In the genomic region with DNA sequence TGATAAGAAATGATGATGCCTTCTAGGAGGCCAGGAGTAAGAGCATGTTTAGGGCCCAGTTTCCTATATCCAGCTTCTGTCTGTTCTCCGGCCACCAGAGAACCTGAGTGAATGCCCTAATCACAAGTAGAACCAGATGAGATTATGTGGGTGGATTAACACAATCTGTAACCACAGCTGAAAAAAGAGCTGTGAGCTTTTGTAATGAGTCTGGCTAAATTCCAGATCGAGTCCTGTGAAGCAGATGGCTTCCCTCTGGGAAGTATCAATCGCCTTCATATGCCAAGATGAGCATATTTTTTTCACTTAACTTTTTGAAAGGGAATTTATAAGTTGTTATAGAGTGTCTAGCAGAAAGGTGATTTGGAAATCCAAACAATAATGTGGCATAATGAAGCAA, we compare ENCODE assay signal across 12 cellular contexts.
DNase-seq lines count a peak whose midpoint lies in the region; ATAC-seq, FAIRE-seq and TF ChIP-seq lines count a peak whose summit lies in the region.
"Had no signal": no experiment of that assay in that cellular context is flagged by ENCODE, and none has a peak within 500 bp of the region (broad histone marks: within the 10 kb centered on the region; RNA-seq: fewer than 3 reads in every experiment).

No MANE protein-coding gene starts in this region.

- TF ChIP-seq EP300 in stomach (IDR thresholded peaks at IDR 0.05): no peak

- no peak for TF ChIP-seq POLR2A in stomach (IDR thresholded peaks at IDR 0.05)

- peak; percentile 87 for FAIRE-seq in D721Med (lab: Jason Lieb, UNC)
- FAIRE-seq: TTC549 had no signal

- peaks cover 3% of the 10 kb centered on the region for H3K9me3 ChIP-seq in WERI-Rb-1 (ENCODE audit: severe bottlenecking)
- H3K9me3 ChIP-seq in stomach: no peaks in the 10 kb centered on the region
- H3K9me3 ChIP-seq: Peyer's patch had no signal

- H3K4me1 Mint-ChIP-seq in activated CD8-positive, alpha-beta memory T cell treated with anti-CD3 and anti-CD28 coated beads, Interleukin-2, amount 10 ng/mL, durations not matched to agents 7 days and 5 days: no peaks in the 10 kb centered on the region
- H3K4me1 Mint-ChIP-seq: memory B cell had no signal

- H3K27ac ChIP-seq in WERI-Rb-1: no peak overlapping the region
- H3K27ac ChIP-seq in stomach: peak overlapping the region in 1 of 5 donors; percentile 10
- H3K27ac ChIP-seq: Peyer's patch had no signal

- H3K36me3 ChIP-seq in WERI-Rb-1 (peaks cover 8% of the 10 kb centered on the region), stomach (peaks cover 0 to 38% (median 24%) of the 10 kb centered on the region in 4 donors)

- H3K27me3 ChIP-seq in WERI-Rb-1 (ENCODE audit: insufficient read depth, low read depth, severe bottlenecking) (no peaks in the 10 kb centered on the region), stomach (no peaks in the 10 kb centered on the region)
- H3K27me3 ChIP-seq: Peyer's patch had no signal

- peak; percentile 26 for DNase-seq in D721Med (ENCODE audit: insufficient read length, low spot score)
- peak; percentile 37 for DNase-seq in NCI-H1092 treated with DMSO at 0.1 percent for 48 hours (lab: John Stamatoyannopoulos, UW)
- DNase-seq in WERI-Rb-1: peak; percentile 35
- DNase-seq in left lobe of liver (ENCODE audit: low spot score): no peak
- DNase-seq in stomach: no peak
- no peak for DNase-seq in activated CD8-positive, alpha-beta memory T cell treated with anti-CD3 and anti-CD28 coated beads, Interleukin-2, amount 10 ng/mL, durations not matched to agents 7 days and 5 days
- no peak for DNase-seq in foreskin melanocyte
- DNase-seq: NCI-H1436, Peyer's patch had no signal

- WGBS in stomach, 5 donors: 29 to 57% (median 41%) methylated on average over 3 of the region's 3 CpGs

- H3K4me3 ChIP-seq in WERI-Rb-1 (ENCODE audit: low read depth, low read length): no peak overlapping the region
- H3K4me3 ChIP-seq in stomach: no peak overlapping the region
- H3K4me3 ChIP-seq: Peyer's patch had no signal

- no peaks in the 10 kb centered on the region for H3K27me3 Mint-ChIP-seq in activated CD8-positive, alpha-beta memory T cell treated with anti-CD3 and anti-CD28 coated beads, Interleukin-2, amount 10 ng/mL, durations not matched to agents 7 days and 5 days
- H3K27me3 Mint-ChIP-seq: memory B cell had no signal

- peaks cover 6 to 45% (median 15%) of the 10 kb centered on the region in 4 donors for H3K4me1 ChIP-seq in stomach
- H3K4me1 ChIP-seq: Peyer's patch had no signal

- ATAC-seq in left lobe of liver: peak; percentile 15
- ATAC-seq in activated CD8-positive, alpha-beta memory T cell treated with anti-CD3 and anti-CD28 coated beads, Interleukin-2, amount 10 ng/mL, durations not matched to agents 7 days and 5 days: no peak
- no peak for ATAC-seq in GM21447 (IDR thresholded peaks at IDR 0.05; ENCODE audit: unreplicated experiment)

- peaks cover 46% of the 10 kb centered on the region for H3K36me3 Mint-ChIP-seq in activated CD8-positive, alpha-beta memory T cell treated with anti-CD3 and anti-CD28 coated beads, Interleukin-2, amount 10 ng/mL, durations not matched to agents 7 days and 5 days

- H3K4me3 Mint-ChIP-seq in activated CD8-positive, alpha-beta memory T cell treated with anti-CD3 and anti-CD28 coated beads, Interleukin-2, amount 10 ng/mL, durations not matched to agents 7 days and 5 days: no peak overlapping the region
- H3K4me3 Mint-ChIP-seq: memory B cell had no signal

- H3K27ac Mint-ChIP-seq in activated CD8-positive, alpha-beta memory T cell treated with anti-CD3 and anti-CD28 coated beads, Interleukin-2, amount 10 ng/mL, durations not matched to agents 7 days and 5 days: no peak overlapping the region
- H3K27ac Mint-ChIP-seq: memory B cell had no signal

- CTCF ChIA-PET in activated CD8-positive, alpha-beta memory T cell treated with anti-CD3 and anti-CD28 coated beads, Interleukin-2, amount 10 ng/mL, durations not matched to agents 7 days and 5 days (lab: Charles Lee): no interaction called here

- TF ChIP-seq CTCF in D721Med (IDR thresholded peaks at IDR 0.05; ENCODE audit: insufficient read depth, missing control alignments) (no peak), WERI-Rb-1 (IDR thresholded peaks at IDR 0.05; ENCODE audit: low read depth, low read length) (no peak), stomach (IDR thresholded peaks at IDR 0.05) (no peak)

- intact Hi-C loops in stomach (cut with DNase I; ENCODE audit: low total_unique reads): no loop called here

- H3K9me3 Mint-ChIP-seq in activated CD8-positive, alpha-beta memory T cell treated with anti-CD3 and anti-CD28 coated beads, Interleukin-2, amount 10 ng/mL, durations not matched to agents 7 days and 5 days (ENCODE audit: low read depth): no peaks in the 10 kb centered on the region
- H3K9me3 Mint-ChIP-seq: memory B cell had no signal

Comparison
In these comparisons a context has a peak if more than half of its experiments do, and no peak if none do; other contexts are left out.
1. DNase-seq: peak in D721Med (single experiment), NCI-H1092 treated with DMSO at 0.1 percent for 48 hours (single experiment) and WERI-Rb-1 (single experiment); none in left lobe of liver (single experiment), stomach (single experiment), activated CD8-positive, alpha-beta memory T cell treated with anti-CD3 and anti-CD28 coated beads, Interleukin-2, amount 10 ng/mL, durations not matched to agents 7 days and 5 days (single experiment) and foreskin melanocyte (single experiment).